Comparison of ENCODE assay signal across 23 cellular contexts in the genomic region with DNA sequence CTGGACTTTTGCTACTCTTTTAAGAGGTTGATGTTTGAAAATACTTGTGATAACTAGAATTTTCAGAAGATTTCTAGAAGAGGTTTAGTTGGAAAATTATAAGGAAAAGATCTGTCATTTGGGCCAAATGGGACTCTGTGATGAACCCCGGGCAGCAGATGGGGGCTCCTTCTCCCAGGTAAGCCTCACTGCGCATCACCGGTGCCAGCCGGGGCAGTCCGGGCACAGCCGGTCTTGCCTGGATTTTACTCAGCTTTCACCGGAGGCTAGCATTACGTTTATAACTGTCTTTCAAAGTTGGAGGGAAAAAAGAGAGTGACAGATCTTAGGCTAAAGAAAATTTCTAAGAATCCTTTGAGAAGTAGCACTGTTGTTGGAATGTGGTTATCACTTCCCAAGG.
"Had no signal": no experiment of that assay in that cellular context is flagged by ENCODE, and none has a peak within 500 bp of the region (broad histone marks: within the 10 kb centered on the region; RNA-seq: fewer than 3 reads in every experiment).

No MANE protein-coding gene starts in this region.

- FAIRE-seq: TTC549 had no signal

- H3K4me1 ChIP-seq: breast epithelium had no signal

- H3K27ac Mint-ChIP-seq: activated CD8-positive, alpha-beta T cell treated with anti-CD3 and anti-CD28 coated beads, Interleukin-2, amount 10 ng/mL, durations not matched to agents 7 days and 5 days; activated naive CD4-positive, alpha-beta T cell treated with anti-CD3 and anti-CD28 coated beads, Interleukin-2, amount 50 U/mL, for 24 hours; activated T-helper 1 cell treated with anti-CD3 and anti-CD28 coated beads, Interleukin-12 subunit alpha, Interleukin-12 subunit beta, Interleukin-2, Interleukin-4 antibody, amounts not matched to agents 30 ng/mL and 10 ng/mL and 1 ng/mL, durations not matched to agents 14 hours and 24 hours and 36 hours had no signal

- H3K4me3 ChIP-seq: breast epithelium had no signal

- H3K4me3 Mint-ChIP-seq: activated CD8-positive, alpha-beta T cell treated with anti-CD3 and anti-CD28 coated beads, Interleukin-2, amount 10 ng/mL, durations not matched to agents 7 days and 5 days; activated naive CD4-positive, alpha-beta T cell treated with anti-CD3 and anti-CD28 coated beads, Interleukin-2, amount 50 U/mL, for 24 hours; activated T-helper 1 cell treated with anti-CD3 and anti-CD28 coated beads, Interleukin-12 subunit alpha, Interleukin-12 subunit beta, Interleukin-2, Interleukin-4 antibody, amounts not matched to agents 30 ng/mL and 10 ng/mL and 1 ng/mL, durations not matched to agents 14 hours and 24 hours and 36 hours had no signal

- H3K9me3 Mint-ChIP-seq: activated naive CD4-positive, alpha-beta T cell treated with anti-CD3 and anti-CD28 coated beads, Interleukin-2, amount 50 U/mL, for 24 hours; activated T-helper 1 cell treated with anti-CD3 and anti-CD28 coated beads, Interleukin-12 subunit alpha, Interleukin-12 subunit beta, Interleukin-2, Interleukin-4 antibody, amounts not matched to agents 30 ng/mL and 10 ng/mL and 1 ng/mL, durations not matched to agents 14 hours and 24 hours and 36 hours had no signal

- H3K27me3 ChIP-seq: breast epithelium had no signal

- H3K36me3 Mint-ChIP-seq: activated naive CD4-positive, alpha-beta T cell treated with anti-CD3 and anti-CD28 coated beads, Interleukin-2, amount 50 U/mL, for 24 hours had no signal

- DNase-seq: activated CD4-positive, alpha-beta T cell treated with anti-CD3 and anti-CD28 coated beads for 4 hours; activated CD8-positive, alpha-beta memory T cell treated with anti-CD3 and anti-CD28 coated beads, Interleukin-2, amount 50 U/mL, for 48 hours; activated CD8-positive, alpha-beta T cell treated with anti-CD3 and anti-CD28 coated beads, Interleukin-2, amount 10 ng/mL, durations not matched to agents 7 days and 5 days; activated effector memory CD4-positive, alpha-beta T cell treated with Interleukin-2 at 50 U/mL for 16 hours; activated naive CD4-positive, alpha-beta T cell; activated T-cell treated with anti-CD3 and anti-CD28 coated beads, Interleukin-2, amount 50 U/mL, for 1 hour; aorta; caudate nucleus; MM.1S; NCI-H1105; NCI-H1436; NCI-H1694 treated with DMSO at 0.1 percent for 48 hours; NCI-H2029 treated with DMSO at 0.1 percent for 48 hours; NCI-H446; NCI-H524; SHP77; T-helper 2 cell; T1000 had no signal

- H3K27ac ChIP-seq: breast epithelium had no signal

- H3K27me3 Mint-ChIP-seq: activated naive CD4-positive, alpha-beta T cell treated with anti-CD3 and anti-CD28 coated beads, Interleukin-2, amount 50 U/mL, for 24 hours had no signal

- ATAC-seq: activated CD4-positive, CD25-positive, alpha-beta regulatory T cell treated with anti-CD3 and anti-CD28 coated beads, Interleukin-2, amount 50 U/mL, for 24 hours; activated CD8-positive, alpha-beta T cell treated with anti-CD3 and anti-CD28 coated beads, Interleukin-2, amount 10 ng/mL, durations not matched to agents 7 days and 5 days had no signal

- H3K36me3 ChIP-seq: breast epithelium had no signal
